Comparison of ENCODE assay signal across 9 cellular contexts in the genomic region with DNA sequence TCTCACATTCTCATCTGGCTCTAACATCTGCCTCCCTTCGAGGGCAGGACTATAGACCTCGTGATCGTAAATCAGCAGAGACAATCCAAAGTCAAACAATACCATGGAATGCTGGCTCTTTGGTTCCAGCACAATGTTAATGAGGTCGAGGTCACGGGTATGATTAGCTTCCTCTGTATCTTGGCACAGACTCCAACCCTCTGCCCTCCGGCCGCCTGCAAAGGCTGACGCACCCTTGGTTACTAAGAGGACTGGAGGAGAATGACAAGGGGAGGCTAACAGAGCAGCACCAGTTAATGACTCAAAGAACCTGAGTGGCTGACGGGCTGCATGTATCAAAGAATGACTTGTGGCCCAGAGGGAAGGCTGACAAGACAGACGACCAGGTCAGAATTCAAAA. TPM values are rescaled to one million over a fixed set of nuclear protein-coding genes. Genes with fewer than 3 reads are reported as not detected.
DNase-seq lines count a peak whose midpoint lies in the region; ATAC-seq, FAIRE-seq and TF ChIP-seq lines count a peak whose summit lies in the region.
"Had no signal": no experiment of that assay in that cellular context is flagged by ENCODE, and none has a peak within 500 bp of the region (broad histone marks: within the 10 kb centered on the region; RNA-seq: fewer than 3 reads in every experiment).

No MANE protein-coding gene starts in this region.

- DNase-seq in DMS79 treated with DMSO at 0.1 percent for 48 hours (lab: John Stamatoyannopoulos, UW) (peak; percentile 20), DMS79 (lab: John Stamatoyannopoulos, UW) (no peak), cardiac fibroblast (ENCODE audit: low read depth in 2 of 2) (peak; percentile 96 to 98), HepG2 (ENCODE audit: low spot score) (peak; percentile 56), urothelium cell line (ENCODE audit: low spot score) (peak; percentile 56), NOMO-1 treated with DMSO at 0.1 percent for 48 hours (lab: John Stamatoyannopoulos, UW; ENCODE audit: unreplicated experiment) (no peak)
- no peak for DNase-seq in T-helper 2 cell treated with Interferon-gamma antibody and Interleukin-4, amounts not matched to agents 5 μg/mL and 100 μg/mL, for 36 hours (ENCODE audit: low spot score)
- DNase-seq in stimulated activated CD4-positive, alpha-beta T cell treated with anti-CD3 and anti-CD28 coated beads, Interleukin-4, amount 100 ng/mL, for 1 hour = no peak

- no peak overlapping the region for H3K27ac Mint-ChIP-seq in T-helper 2 cell treated with Interferon-gamma antibody and Interleukin-4, amounts not matched to agents 5 μg/mL and 100 μg/mL, for 36 hours

- no peak overlapping the region for H3K9ac ChIP-seq in HepG2 (ENCODE audit: insufficient read depth, low read depth, low read length)

- no peak overlapping the region for H2AFZ ChIP-seq in HepG2 (ENCODE audit: low read length)

- no peaks in the 10 kb centered on the region for H3K4me1 Mint-ChIP-seq in T-helper 2 cell treated with Interferon-gamma antibody and Interleukin-4, amounts not matched to agents 5 μg/mL and 100 μg/mL, for 36 hours (ENCODE audit: low read depth)

- TF ChIP-seq CTCF in cardiac fibroblast (IDR thresholded peaks at IDR 0.05; ENCODE audit: low read depth, low read length) = no peak
- TF ChIP-seq CTCF in HepG2 (CRISPR knock-in tag; IDR thresholded peaks at IDR 0.05) = no peak

- H3K79me2 ChIP-seq in HepG2 (ENCODE audit: insufficient read depth, low read length) = peaks cover 76% of the 10 kb centered on the region

- no peaks in the 10 kb centered on the region for H3K27me3 ChIP-seq in HepG2 (ENCODE audit: control insufficient read depth in 1 of 2, insufficient read depth in 2 of 2, low read length in 2 of 2)

- peak; percentile 34 for ATAC-seq in HepG2

- no peaks in the 10 kb centered on the region for H3K36me3 Mint-ChIP-seq in T-helper 2 cell treated with Interferon-gamma antibody and Interleukin-4, amounts not matched to agents 5 μg/mL and 100 μg/mL, for 36 hours (ENCODE audit: low read depth)

- H3K9me3 ChIP-seq in HepG2 (ENCODE audit: low read length) = no peaks in the 10 kb centered on the region

- peak overlapping the region; percentile 27 for H3K27ac ChIP-seq in HepG2 (ENCODE audit: extremely low read length, insufficient read depth, low read length)
- H3K27ac ChIP-seq: 22Rv1 had no signal

- in situ Hi-C loops in HepG2 (cut with HindIII; ENCODE audit: extremely low pct_ligation_motif_present, low pct_unique_long_range_greater_than_20kb) = no loop called here

- CTCF ChIA-PET in HepG2 (lab: Yijun Ruan, JAX; ENCODE audit: low intra/inter-chr PET ratio, low total read pairs) = no interaction called here

- intact Hi-C loops in HepG2 (cut with micrococcal nuclease; ENCODE audit: unreplicated experiment) = no loop called here

- H3K4me2 ChIP-seq in HepG2 (ENCODE audit: low read depth, low read length) = 0 out of 2 replicates have a peak overlapping the region, but pooled peaks have one; percentile 16

- H4K20me1 ChIP-seq in HepG2 (ENCODE audit: insufficient read depth, low read length) = no peaks in the 10 kb centered on the region

- FAIRE-seq in HepG2 (lab: Jason Lieb, UNC) = no peak
- FAIRE-seq in urothelium cell line (lab: Jason Lieb, UNC) = no peak

- H3K4me3 ChIP-seq in cardiac fibroblast (replicated peaks in 1 of 2; ENCODE audit: low read depth in 2 of 2, low read length in 2 of 2) = no peak overlapping the region
- H3K4me3 ChIP-seq in HepG2 (replicated peaks in 1 of 3; ENCODE audit: insufficient read depth in 1 of 3, low read depth in 2 of 3, low read length in 3 of 3) = no peak overlapping the region

- 74% methylated on average over 10 of the region's 10 CpGs for WGBS in HepG2 (ENCODE audit: low lambda C conversion rate)

- H3K36me3 ChIP-seq in HepG2 (replicated peaks in 1 of 2; ENCODE audit: control insufficient read depth in 1 of 2, insufficient read depth in 2 of 2, low read length in 2 of 2) = peaks cover 2 to 5% of the 10 kb centered on the region in 2 experiments; a peak in 2 of 5 replicates

- no TSS peak for BruUV-seq in HepG2 (replicated peaks; lab: Mats Ljungman, UMichigan)

- TF ChIP-seq POLR2A in HepG2 (IDR thresholded peaks at IDR 0.05; ENCODE audit: insufficient read depth in 1 of 2, low read depth in 2 of 2, low read length in 2 of 2) = no peak

- no peaks in the 10 kb centered on the region for H3K9me3 Mint-ChIP-seq in T-helper 2 cell treated with Interferon-gamma antibody and Interleukin-4, amounts not matched to agents 5 μg/mL and 100 μg/mL, for 36 hours

- no peak overlapping the region for H3K4me3 Mint-ChIP-seq in T-helper 2 cell treated with Interferon-gamma antibody and Interleukin-4, amounts not matched to agents 5 μg/mL and 100 μg/mL, for 36 hours

- TF ChIP-seq EP300 in HepG2 (IDR thresholded peaks at IDR 0.05; ENCODE audit: low read depth in 2 of 2, low read length in 2 of 2) = no peak
- TF ChIP-seq EP300 in HepG2 (CRISPR knock-in tag; IDR thresholded peaks at IDR 0.05; ENCODE audit: borderline replicate concordance) = no peak

- no peak for TF ChIP-seq RAD21 in HepG2 (CRISPR knock-in tag; IDR thresholded peaks at IDR 0.05)

- peaks cover 12% of the 10 kb centered on the region for H3K27me3 Mint-ChIP-seq in T-helper 2 cell treated with Interferon-gamma antibody and Interleukin-4, amounts not matched to agents 5 μg/mL and 100 μg/mL, for 36 hours (ENCODE audit: low read depth)

- POLR2A ChIA-PET in HepG2 (lab: Yijun Ruan, JAX) = interaction anchor here (1.9 kb wide), 1 partner anchor 9 kb away, joined by 5 read pairs; a partner anchor contains a TSS

- peaks cover 57% of the 10 kb centered on the region for H3K4me1 ChIP-seq in HepG2 (ENCODE audit: insufficient read depth, low read length)

TF ChIP-seq in HepG2, 621 proteins besides CTCF, POLR2A, EP300 and RAD21 (continues in another document):
- no peak for TF ChIP-seq AGO1 (IDR thresholded peaks at IDR 0.05; ENCODE audit: low read depth, low read length, poor library complexity, severe bottlenecking)
- TF ChIP-seq, protein P1, sequence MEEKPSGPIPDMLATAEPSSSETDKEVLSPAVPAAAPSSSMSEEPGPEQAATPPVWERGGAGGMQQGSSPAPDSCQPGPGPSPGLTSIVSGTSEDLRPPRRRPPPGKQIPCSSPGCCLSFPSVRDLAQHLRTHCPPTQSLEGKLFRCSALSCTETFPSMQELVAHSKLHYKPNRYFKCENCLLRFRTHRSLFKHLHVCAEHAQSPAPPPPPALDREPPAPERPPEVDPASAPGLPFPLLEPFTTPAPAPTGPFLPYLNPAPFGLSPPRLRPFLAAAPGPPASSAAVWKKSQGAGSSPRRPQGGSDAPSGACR (CRISPR knock-in tag; IDR thresholded peaks at IDR 0.05) = no peak
- no peak for TF ChIP-seq NCOA1 (CRISPR knock-in tag; IDR thresholded peaks at IDR 0.05)
- TF ChIP-seq ZNF777 (CRISPR knock-in tag; IDR thresholded peaks at IDR 0.05) = no peak
- TF ChIP-seq, protein P2, sequence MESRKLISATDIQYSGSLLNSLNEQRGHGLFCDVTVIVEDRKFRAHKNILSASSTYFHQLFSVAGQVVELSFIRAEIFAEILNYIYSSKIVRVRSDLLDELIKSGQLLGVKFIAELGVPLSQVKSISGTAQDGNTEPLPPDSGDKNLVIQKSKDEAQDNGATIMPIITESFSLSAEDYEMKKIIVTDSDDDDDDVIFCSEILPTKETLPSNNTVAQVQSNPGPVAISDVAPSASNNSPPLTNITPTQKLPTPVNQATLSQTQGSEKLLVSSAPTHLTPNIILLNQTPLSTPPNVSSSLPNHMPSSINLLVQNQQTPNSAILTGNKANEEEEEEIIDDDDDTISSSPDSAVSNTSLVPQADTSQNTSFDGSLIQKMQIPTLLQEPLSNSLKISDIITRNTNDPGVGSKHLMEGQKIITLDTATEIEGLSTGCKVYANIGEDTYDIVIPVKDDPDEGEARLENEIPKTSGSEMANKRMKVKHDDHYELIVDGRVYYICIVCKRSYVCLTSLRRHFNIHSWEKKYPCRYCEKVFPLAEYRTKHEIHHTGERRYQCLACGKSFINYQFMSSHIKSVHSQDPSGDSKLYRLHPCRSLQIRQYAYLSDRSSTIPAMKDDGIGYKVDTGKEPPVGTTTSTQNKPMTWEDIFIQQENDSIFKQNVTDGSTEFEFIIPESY (CRISPR knock-in tag; IDR thresholded peaks at IDR 0.05) = peak; percentile 49; the same call in 1 of the 2 replicates
- peak; percentile 78 for TF ChIP-seq TEAD3 (CRISPR knock-in tag; optimal IDR thresholded peaks at IDR 0.05; ENCODE audit: borderline replicate concordance)
- no peak for TF ChIP-seq SIN3B (IDR thresholded peaks at IDR 0.05; ENCODE audit: low read length)
- TF ChIP-seq SOX13 (IDR thresholded peaks at IDR 0.05) = peak; percentile 54; the same call in 1 of the 2 replicates
- TF ChIP-seq SOX13 (CRISPR knock-in tag; conservative IDR thresholded peaks at IDR 0.05 in 1 of 2, IDR thresholded peaks at IDR 0.05 in 1 of 2) = peak in 1 of 2 experiments; percentile 95; a peak in 2 of 4 replicates
- no peak for TF ChIP-seq RFXANK (CRISPR knock-in tag; IDR thresholded peaks at IDR 0.05)
- no peak for TF ChIP-seq XBP1 (CRISPR knock-in tag; IDR thresholded peaks at IDR 0.05)

RNA-seq across cellular contexts. Expression of a gene that starts 10.1 kb away (rescaled TPM):
- total RNA-seq in HepG2 (2016; rRNA removed; fragmentation: Illumina TruSeq; extraction: Trizol) = 20.0 TPM in 2 replicates
- 9.3 and 10.4 TPM in 2 replicates for total RNA-seq in HepG2 (2016; cell fraction: cytosol; rRNA removed; fragmentation: Illumina TruSeq; extraction: Trizol; ENCODE audit: low read depth)
- total RNA-seq in HepG2 (2016; cell fraction: insoluble cytoplasmic fraction; rRNA removed; fragmentation: Illumina TruSeq; extraction: Trizol) = 18.6 and 20.5 TPM in 2 replicates
- 15.5 and 16.5 TPM in 2 replicates for total RNA-seq in HepG2 (2016; cell fraction: membrane; rRNA removed; fragmentation: Illumina TruSeq; extraction: Trizol)
- total RNA-seq in HepG2 (2016; cell fraction: nucleus; rRNA removed; fragmentation: Illumina TruSeq; extraction: Trizol) = 29.5 and 30.3 TPM in 2 replicates
- 6.0 and 6.3 TPM in 2 replicates for polyA plus RNA-seq in HepG2 (2011; rRNA removed)
- 4.6 and 6.5 TPM in 2 replicates for polyA plus RNA-seq in HepG2 (2011; cell fraction: cytosol; rRNA removed)
- polyA plus RNA-seq in HepG2 (2011; cell fraction: nucleus; rRNA removed) = 8.6 and 9.9 TPM in 2 replicates
- polyA plus RNA-seq in HepG2 (2012) = 9.2 and 12.5 TPM in 2 replicates
- polyA plus RNA-seq in HepG2 (2016; cell fraction: cytosol; fragmentation: Illumina TruSeq; extraction: Trizol; ENCODE audit: low read depth) = 1.4 and 1.7 TPM in 2 replicates
- 12.6 and 13.6 TPM in 2 replicates for polyA plus RNA-seq in HepG2 (2016; cell fraction: insoluble cytoplasmic fraction; fragmentation: Illumina TruSeq; extraction: Trizol; ENCODE audit: low read depth)
- 5.8 and 5.9 TPM in 2 replicates for polyA plus RNA-seq in HepG2 (2016; cell fraction: membrane; fragmentation: Illumina TruSeq; extraction: Trizol; ENCODE audit: low read depth)
- 26.4 and 29.4 TPM in 2 replicates for polyA plus RNA-seq in HepG2 (2016; cell fraction: nucleus; fragmentation: Illumina TruSeq; extraction: Trizol; ENCODE audit: insufficient read depth, low read depth)
- polyA minus RNA-seq in HepG2 (2011; rRNA and poly(A)+ RNA removed; ENCODE audit: low replicate concordance) = 9.6 and 24.5 TPM in 2 replicates
- 13.1 and 14.4 TPM in 2 replicates for polyA minus RNA-seq in HepG2 (2011; cell fraction: cytosol; rRNA and poly(A)+ RNA removed)
- polyA minus RNA-seq in HepG2 (2011; cell fraction: nucleus; rRNA and poly(A)+ RNA removed) = 23.7 and 26.4 TPM in 2 replicates

Comparison
In these comparisons a context has a peak if more than half of its experiments do, and no peak if none do; other contexts are left out.
1. DNase-seq: peak in DMS79 treated with DMSO at 0.1 percent for 48 hours (single experiment), cardiac fibroblast (2 of 2), HepG2 (single experiment) and urothelium cell line (single experiment); none in DMS79 (single experiment), NOMO-1 treated with DMSO at 0.1 percent for 48 hours (single experiment), T-helper 2 cell treated with Interferon-gamma antibody and Interleukin-4, amounts not matched to agents 5 μg/mL and 100 μg/mL, for 36 hours (single experiment) and stimulated activated CD4-positive, alpha-beta T cell treated with anti-CD3 and anti-CD28 coated beads, Interleukin-4, amount 100 ng/mL, for 1 hour (single experiment).